ENCODE assay signal across 11 cellular contexts in the genomic region with DNA sequence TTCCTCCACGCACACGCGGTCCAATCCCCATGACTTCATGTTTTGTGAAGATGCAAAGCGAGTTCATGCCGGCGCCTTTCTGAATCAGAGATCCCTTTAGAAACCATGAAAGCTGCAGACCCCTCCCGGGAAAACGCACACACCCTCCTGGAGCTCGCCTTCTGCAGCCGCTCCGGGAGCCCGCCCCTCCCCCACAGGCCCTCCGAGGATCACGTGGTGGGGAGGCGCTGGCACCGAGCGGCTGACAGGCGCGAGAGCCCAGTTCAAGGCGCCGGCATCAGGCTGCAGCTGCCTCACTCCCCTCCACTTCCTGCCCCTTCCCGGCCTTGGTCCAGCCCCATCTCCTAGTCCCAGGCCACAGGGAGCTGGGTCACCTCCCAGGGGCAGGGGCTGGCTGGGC. TPM values are rescaled to one million over a fixed set of nuclear protein-coding genes. Genes with fewer than 3 reads are reported as not detected.
DNase-seq lines count a peak whose midpoint lies in the region; ATAC-seq and TF ChIP-seq lines count a peak whose summit lies in the region.
"Not testable (repeated sequence)": the region's sequence is repeated elsewhere in the genome, so short reads cannot be mapped to it uniquely, and the experiment has no call there.
"Had no signal": no experiment of that assay in that cellular context is flagged by ENCODE, and none has a peak within 500 bp of the region (broad histone marks: within the 10 kb centered on the region; RNA-seq: fewer than 3 reads in every experiment).

No MANE protein-coding gene starts in this region.

- not testable (repeated sequence) for DNase-seq in PC-3; skeletal muscle cell (ENCODE audit: low read depth); tibial nerve (ENCODE audit: low spot score in 2 of 2)
- DNase-seq in activated T-cell treated with anti-CD3 and anti-CD28 coated beads, Interleukin-2, amount 50 U/mL, for 1 hour, result peak; percentile 53
- DNase-seq in left cardiac atrium (peak; percentile 82), mucosa of gallbladder (ENCODE audit: low spot score) (peak; percentile 39)

- not testable (repeated sequence) for H2AFZ ChIP-seq in PC-3 (ENCODE audit: low read length)

- BruUV-seq in PC-3 (replicated peaks; lab: Mats Ljungman, UMichigan), result not testable (repeated sequence)

- H3K79me2 ChIP-seq in PC-3 (ENCODE audit: low read length), result not testable (repeated sequence)

- not testable (repeated sequence) for TF ChIP-seq EP300 in tibial nerve (IDR thresholded peaks at IDR 0.05)

- not testable (repeated sequence) for TF ChIP-seq CTCF in PC-3 (conservative IDR thresholded peaks at IDR 0.05; ENCODE audit: low read depth, low read length); tibial nerve (IDR thresholded peaks at IDR 0.05)

- H4K20me1 ChIP-seq in BLaER1 treated with 17β-estradiol and CSF1 and Interleukin-3, amounts not matched to agents 10 nM and 100 nM; PC-3 (ENCODE audit: low read length): not testable (repeated sequence)

- not testable (repeated sequence) for TF ChIP-seq POLR2A in tibial nerve (IDR thresholded peaks at IDR 0.05)

- POLR2A ChIA-PET in PC-3 (lab: Charles Lee; ENCODE audit: unreplicated experiment), result not testable (repeated sequence)

- peak overlapping the region in 6 of 10 experiments; percentile 34 to 51 (median 43); a peak in 6 of 20 replicates for H3K4me3 ChIP-seq in BLaER1 treated with 17β-estradiol and CSF1 and Interleukin-3, amounts not matched to agents 10 nM and 100 nM
- H3K4me3 ChIP-seq in PC-3 (ENCODE audit: low read length), result not testable (repeated sequence)
- H3K4me3 ChIP-seq in skeletal muscle cell (ENCODE audit: low read depth, low read length) (peak overlapping the region; percentile 13), tibial nerve (peak overlapping the region in 3 of 4 donors; percentile 6 to 38 (median 8))

- H3K36me3 ChIP-seq in BLaER1 treated with 17β-estradiol and CSF1 and Interleukin-3, amounts not matched to agents 10 nM and 100 nM; PC-3 (ENCODE audit: low read depth, low read length); tibial nerve: not testable (repeated sequence)

- H3F3A ChIP-seq in PC-3 (ENCODE audit: low read length, unreplicated experiment), result not testable (repeated sequence)

- H3K9me3 ChIP-seq in BLaER1 treated with 17β-estradiol and CSF1 and Interleukin-3, amounts not matched to agents 10 nM and 100 nM (replicated peaks in 1 of 11); PC-3 (ENCODE audit: low read length); tibial nerve: not testable (repeated sequence)

- H3K9me2 ChIP-seq in PC-3 (replicated peaks; ENCODE audit: low read length), result not testable (repeated sequence)

- peaks cover 16 to 24% (median 19%) of the 10 kb centered on the region in 11 experiments for H3K27me3 ChIP-seq in BLaER1 treated with 17β-estradiol and CSF1 and Interleukin-3, amounts not matched to agents 10 nM and 100 nM
- H3K27me3 ChIP-seq in PC-3 (ENCODE audit: low read length); tibial nerve: not testable (repeated sequence)

- H3K4me1 ChIP-seq in BLaER1 treated with 17β-estradiol and CSF1 and Interleukin-3, amounts not matched to agents 10 nM and 100 nM, result peaks cover 0 to 27% (median 19%) of the 10 kb centered on the region in 10 experiments; a peak in 16 of 20 replicates
- H3K4me1 ChIP-seq in PC-3 (ENCODE audit: insufficient read depth, low read length), result not testable (repeated sequence)
- peaks cover 0 to 23% (median 9%) of the 10 kb centered on the region in 4 donors for H3K4me1 ChIP-seq in tibial nerve

- intact Hi-C loops in PC-3 (cut with micrococcal nuclease); left cardiac atrium (cut with DNase I): not testable (repeated sequence)

- CTCF ChIA-PET in PC-3 (lab: Charles Lee), result not testable (repeated sequence)

- peak overlapping the region; percentile 65 to 98 (median 80) for H3K4me2 ChIP-seq in BLaER1 treated with 17β-estradiol and CSF1 and Interleukin-3, amounts not matched to agents 10 nM and 100 nM
- H3K4me2 ChIP-seq in PC-3 (ENCODE audit: low read length), result not testable (repeated sequence)

- not testable (repeated sequence) for H3K9ac ChIP-seq in BLaER1 treated with 17β-estradiol and CSF1 and Interleukin-3, amounts not matched to agents 10 nM and 100 nM; PC-3 (ENCODE audit: low read length)

- 0 to 2% methylated on average over 14 to 22 of the region's 22 CpGs for WGBS in tibial nerve, 2 donors

- ATAC-seq in PC-3 (peak; percentile 25), left cardiac atrium (peak; percentile 76 to 78)

- not testable (repeated sequence) for H3K27ac ChIP-seq in BLaER1 treated with 17β-estradiol and CSF1 and Interleukin-3, amounts not matched to agents 10 nM and 100 nM; PC-3 (ENCODE audit: low read length); tibial nerve
- H3K27ac ChIP-seq in cingulate gyrus (ENCODE audit: low read depth, low read length), result peak overlapping the region; percentile 47

RNA-seq across cellular contexts. Expression of a gene that starts 1.5 kb away (rescaled TPM):
- total RNA-seq in PC-3 (2014; rRNA removed) (0.40 and 2.1 TPM in 2 replicates), left cardiac atrium (10 to 100 TPM; 15.4 to 32.5 TPM), mucosa of gallbladder (14.5 TPM), tibial nerve (1 to 10 TPM in 2 of 4 donors, under 1 TPM in 1, not detected in 1; 0.39 to 2.1 (median 1.5) TPM)
- total RNA-seq: dermis microvascular lymphatic vessel endothelial cell, lung microvascular endothelial cell, SJSA1 had no signal
